Comparison of ENCODE assay signal across 8 cellular contexts in genomic region chr17:15171433-15172047, GRCh38.
DNase-seq lines count a peak whose midpoint lies in the region; ATAC-seq and TF ChIP-seq lines count a peak whose summit lies in the region.

No MANE protein-coding gene starts in this region.

- peak overlapping the region; percentile 70 for H2AFZ ChIP-seq in osteoblast (ENCODE audit: low read length)

- no peaks in the 10 kb centered on the region for H3K4me1 ChIP-seq in osteoblast (ENCODE audit: insufficient read depth, low read length)

- H3K79me2 ChIP-seq in osteoblast (ENCODE audit: insufficient read depth, low read length): no peaks in the 10 kb centered on the region

- no peak overlapping the region for H3K27ac ChIP-seq in osteoblast (ENCODE audit: low read depth, low read length)

- H3K27me3 ChIP-seq in MG63 (no peaks in the 10 kb centered on the region), osteoblast (ENCODE audit: insufficient read depth, low read length) (peaks cover 6% of the 10 kb centered on the region)

- DNase-seq in AML-193 (lab: John Stamatoyannopoulos, UW) (peak; percentile 9 to 10), MG63 (peak; percentile 48), globus pallidus (ENCODE audit: low spot score) (peak; percentile 65), osteoblast (ENCODE audit: insufficient read length, low spot score, missing footprints) (peak; percentile 85), GOT3 (lab: John Stamatoyannopoulos, UW) (no peak)
- peak; percentile 72 for DNase-seq in activated CD8-positive, alpha-beta memory T cell treated with anti-CD3 and anti-CD28 coated beads, Interleukin-2, amount 50 U/mL, for 48 hours

- ATAC-seq in GM18867 (IDR thresholded peaks at IDR 0.05; ENCODE audit: unreplicated experiment): peak; percentile 70
- no peak for ATAC-seq in GM18498 (IDR thresholded peaks at IDR 0.05; ENCODE audit: unreplicated experiment)

- H4K20me1 ChIP-seq in osteoblast (ENCODE audit: insufficient read depth, low read length): no peaks in the 10 kb centered on the region

- H3K9me3 ChIP-seq in MG63: no peaks in the 10 kb centered on the region
- H3K9me3 ChIP-seq in osteoblast (ENCODE audit: low read depth, low read length): no peaks in the 10 kb centered on the region

- peak; percentile 87 for TF ChIP-seq CTCF in osteoblast (IDR thresholded peaks at IDR 0.05; ENCODE audit: extremely low read depth, low read depth, low read length)

- H3K36me3 ChIP-seq in MG63: no peaks in the 10 kb centered on the region
- no peaks in the 10 kb centered on the region for H3K36me3 ChIP-seq in osteoblast (ENCODE audit: insufficient read depth, low read length)

- H3K4me3 ChIP-seq in MG63 (no peak overlapping the region), osteoblast (ENCODE audit: insufficient read depth, low read length) (no peak overlapping the region)

- no peak overlapping the region for H3K4me2 ChIP-seq in osteoblast (ENCODE audit: insufficient read depth, low read length)
